Comparison of ENCODE assay signal across 25 cellular contexts in the genomic region with DNA sequence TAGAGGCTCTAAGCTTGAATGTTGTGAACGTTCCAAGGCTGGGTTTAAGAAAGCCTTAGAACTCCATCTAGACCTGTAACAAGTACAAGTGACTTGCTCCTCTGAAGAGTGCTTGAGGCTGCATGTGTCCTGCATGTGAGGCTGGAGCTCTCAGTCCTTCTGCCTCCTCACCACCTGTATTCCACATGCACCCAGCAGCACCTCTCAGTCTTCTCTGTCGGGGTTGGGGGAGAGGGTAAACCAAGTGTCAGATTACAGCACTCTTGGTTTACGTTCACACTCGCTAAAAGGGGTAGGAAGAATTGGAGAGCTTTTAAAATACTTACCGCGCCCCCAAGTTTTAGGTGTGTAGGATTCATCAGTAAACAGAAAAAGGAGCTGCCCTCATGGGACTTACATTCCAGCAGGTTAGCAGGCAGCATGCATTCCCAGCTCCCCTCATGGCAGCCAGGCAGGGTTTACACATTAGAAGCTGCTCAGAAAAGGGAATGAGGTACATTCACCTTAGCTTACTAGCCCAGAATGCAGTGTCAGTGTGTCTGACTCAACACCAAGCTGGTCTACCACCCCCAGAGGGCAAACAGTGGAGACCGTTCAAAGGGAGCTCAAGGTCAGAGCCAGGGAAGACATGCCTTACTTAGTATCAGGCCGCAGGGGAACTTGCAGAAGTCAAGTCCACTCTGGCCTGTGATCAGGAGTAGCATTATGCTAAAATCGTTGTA.
"Had no signal": no experiment of that assay in that cellular context is flagged by ENCODE, and none has a peak within 500 bp of the region (broad histone marks: within the 10 kb centered on the region; RNA-seq: fewer than 3 reads in every experiment).

No MANE protein-coding gene starts in this region.

- ATAC-seq: activated CD8-positive, alpha-beta memory T cell treated with anti-CD3 and anti-CD28 coated beads, Interleukin-2, amount 10 ng/mL, durations not matched to agents 7 days and 5 days; PC-3; T-helper 17 cell had no signal

- H3K36me3 ChIP-seq: breast epithelium had no signal

- H3K4me1 ChIP-seq: breast epithelium had no signal

- H3K4me3 Mint-ChIP-seq: activated B cell treated with CpG ODN at 0.5 μM for 24 hours; activated CD4-positive, alpha-beta T cell treated with anti-CD3 and anti-CD28 coated beads, Interleukin-2, amount 10 ng/mL, durations not matched to agents 24 days and 14 days; activated CD8-positive, alpha-beta memory T cell treated with anti-CD3 and anti-CD28 coated beads, Interleukin-2, amount 10 ng/mL, durations not matched to agents 7 days and 5 days; activated naive CD4-positive, alpha-beta T cell treated with anti-CD3 and anti-CD28 coated beads, Interleukin-2, amount 50 U/mL, for 24 hours; activated T-cell treated with anti-CD3 and anti-CD28 coated beads, Interleukin-2, amount 50 U/mL, for 24 hours; activated T-helper 1 cell treated with anti-CD3 and anti-CD28 coated beads, Interleukin-12 subunit alpha, Interleukin-12 subunit beta, Interleukin-2, Interleukin-4 antibody, amounts not matched to agents 30 ng/mL and 10 ng/mL and 1 ng/mL, durations not matched to agents 14 hours and 24 hours and 36 hours; T-helper 17 cell had no signal

- H3K4me1 Mint-ChIP-seq: activated B cell treated with CpG ODN at 0.5 μM for 24 hours had no signal

- H3K4me3 ChIP-seq: breast epithelium had no signal

- H3K27me3 Mint-ChIP-seq: activated B cell treated with CpG ODN at 0.5 μM for 24 hours; activated CD4-positive, alpha-beta T cell treated with anti-CD3 and anti-CD28 coated beads, Interleukin-2, amount 10 ng/mL, durations not matched to agents 24 days and 14 days; activated CD8-positive, alpha-beta memory T cell treated with anti-CD3 and anti-CD28 coated beads, Interleukin-2, amount 10 ng/mL, durations not matched to agents 7 days and 5 days; activated naive CD4-positive, alpha-beta T cell treated with anti-CD3 and anti-CD28 coated beads, Interleukin-2, amount 50 U/mL, for 24 hours; activated T-cell treated with anti-CD3 and anti-CD28 coated beads, Interleukin-2, amount 50 U/mL, for 24 hours; T-helper 17 cell had no signal

- H3K27ac Mint-ChIP-seq: activated B cell treated with CpG ODN at 0.5 μM for 24 hours; activated CD4-positive, alpha-beta T cell treated with anti-CD3 and anti-CD28 coated beads, Interleukin-2, amount 10 ng/mL, durations not matched to agents 24 days and 14 days; activated CD8-positive, alpha-beta memory T cell treated with anti-CD3 and anti-CD28 coated beads, Interleukin-2, amount 10 ng/mL, durations not matched to agents 7 days and 5 days; activated naive CD4-positive, alpha-beta T cell treated with anti-CD3 and anti-CD28 coated beads, Interleukin-2, amount 50 U/mL, for 24 hours; activated T-cell treated with anti-CD3 and anti-CD28 coated beads, Interleukin-2, amount 50 U/mL, for 24 hours; activated T-helper 1 cell treated with anti-CD3 and anti-CD28 coated beads, Interleukin-12 subunit alpha, Interleukin-12 subunit beta, Interleukin-2, Interleukin-4 antibody, amounts not matched to agents 30 ng/mL and 10 ng/mL and 1 ng/mL, durations not matched to agents 14 hours and 24 hours and 36 hours; T-helper 17 cell had no signal

- H3K27me3 ChIP-seq: breast epithelium had no signal

- DNase-seq: activated B cell treated with CpG ODN at 0.5 μM for 24 hours; activated CD4-positive, alpha-beta T cell treated with anti-CD3 and anti-CD28 coated beads for 1 hour; activated CD4-positive, alpha-beta T cell treated with anti-CD3 and anti-CD28 coated beads, Interleukin-2, amount 10 ng/mL, durations not matched to agents 24 days and 14 days; activated CD4-positive, alpha-beta T cell treated with anti-CD3 and anti-CD28 coated beads, Interleukin-2, amount 50 U/mL, for 48 hours; activated CD8-positive, alpha-beta memory T cell treated with anti-CD3 and anti-CD28 coated beads, Interleukin-2, amount 10 ng/mL, durations not matched to agents 7 days and 5 days; activated effector memory CD4-positive, alpha-beta T cell treated with Interleukin-2 at 50 U/mL for 16 hours; activated naive CD4-positive, alpha-beta T cell; activated T-cell treated with anti-CD3 and anti-CD28 coated beads, Interleukin-2, amount 50 U/mL, for 24 hours; aorta; central memory CD4-positive, alpha-beta T cell; Karpas-422; MM.1S; NCI-H1105; NCI-H1436; NCI-H187; NCI-H2081; NCI-H510A treated with DMSO at 0.1 percent for 48 hours; NCI-H69; PC-3; SHP77 treated with DMSO at 0.1 percent for 48 hours; T-helper 17 cell; T-helper 9 cell had no signal

- H3K9me3 ChIP-seq: breast epithelium had no signal

- H3K27ac ChIP-seq: breast epithelium had no signal
